Comparison of ENCODE assay signal across 28 cellular contexts in genomic region chr1:150171801-150172200, GRCh38.
"Had no signal": no experiment of that assay in that cellular context is flagged by ENCODE, and none has a peak within 500 bp of the region (broad histone marks: within the 10 kb centered on the region; RNA-seq: fewer than 3 reads in every experiment).

No MANE protein-coding gene starts in this region.

- H3K27ac Mint-ChIP-seq: activated CD4-positive, alpha-beta memory T cell treated with anti-CD3 and anti-CD28 coated beads for 36 hours; activated CD4-positive, alpha-beta T cell treated with anti-CD3 and anti-CD28 coated beads, Interleukin-2, amount 10 ng/mL, durations not matched to agents 7 days and 5 days; activated naive CD8-positive, alpha-beta T cell treated with anti-CD3 and anti-CD28 coated beads, Interleukin-2, amount 10 ng/mL, durations not matched to agents 7 days and 5 days had no signal

- H3K4me2 ChIP-seq: SK-N-SH had no signal

- H3K36me3 ChIP-seq: adrenal gland, ascending aorta, Peyer's patch, SJCRH30 had no signal

- H3K4me3 Mint-ChIP-seq: activated CD4-positive, alpha-beta memory T cell treated with anti-CD3 and anti-CD28 coated beads for 36 hours; activated CD4-positive, alpha-beta T cell treated with anti-CD3 and anti-CD28 coated beads, Interleukin-2, amount 10 ng/mL, durations not matched to agents 7 days and 5 days; activated naive CD8-positive, alpha-beta T cell treated with anti-CD3 and anti-CD28 coated beads, Interleukin-2, amount 10 ng/mL, durations not matched to agents 7 days and 5 days had no signal

- H3K27me3 Mint-ChIP-seq: activated CD4-positive, alpha-beta memory T cell treated with anti-CD3 and anti-CD28 coated beads for 36 hours had no signal

- FAIRE-seq: bronchial epithelial cell had no signal

- H3K9ac ChIP-seq: SK-N-SH had no signal

- H3K27ac ChIP-seq: adrenal gland, ascending aorta, body of pancreas, Peyer's patch, RWPE1, SJCRH30, VCaP had no signal

- H3K9me3 ChIP-seq: adrenal gland, ascending aorta, body of pancreas, Peyer's patch, SJCRH30, SK-N-SH had no signal

- H3K9me3 Mint-ChIP-seq: activated CD4-positive, alpha-beta memory T cell treated with anti-CD3 and anti-CD28 coated beads for 36 hours; activated CD4-positive, alpha-beta T cell treated with anti-CD3 and anti-CD28 coated beads, Interleukin-2, amount 10 ng/mL, durations not matched to agents 7 days and 5 days; activated naive CD8-positive, alpha-beta T cell treated with anti-CD3 and anti-CD28 coated beads, Interleukin-2, amount 10 ng/mL, durations not matched to agents 7 days and 5 days had no signal

- H3K4me1 Mint-ChIP-seq: activated CD4-positive, alpha-beta T cell treated with anti-CD3 and anti-CD28 coated beads, Interleukin-2, amount 10 ng/mL, durations not matched to agents 7 days and 5 days had no signal

- DNase-seq: activated CD4-positive, alpha-beta memory T cell treated with anti-CD3 and anti-CD28 coated beads for 36 hours; activated CD4-positive, alpha-beta T cell treated with anti-CD3 and anti-CD28 coated beads, Interleukin-2, amount 10 ng/mL, durations not matched to agents 7 days and 5 days; activated CD4-positive, CD25-positive, alpha-beta regulatory T cell; activated CD8-positive, alpha-beta memory T cell treated with anti-CD3 and anti-CD28 coated beads for 24 hours; activated naive CD4-positive, alpha-beta T cell treated with anti-CD3 and anti-CD28 coated beads, Interleukin-2, amount 50 U/mL, for 16 hours; activated naive CD8-positive, alpha-beta T cell treated with anti-CD3 and anti-CD28 coated beads, Interleukin-2, amount 10 ng/mL, durations not matched to agents 7 days and 5 days; activated T-cell treated with anti-CD3 and anti-CD28 coated beads for 4 hours; adrenal gland; body of pancreas; central memory CD4-positive, alpha-beta T cell; KG1; NCI-H1092; NCI-H1417; NCI-H2029; NCI-H345; NCI-H510A; NCI-H526 treated with DMSO at 0.1 percent for 48 hours; NCI-H82; NK-92 treated with Interleukin-12 subunit alpha and Interleukin-12 subunit beta, amount 100 ng/mL, for 24 hours; Peyer's patch; Right ventricle myocardium superior; SJCRH30; SK-N-SH; T-helper 1 cell had no signal

- H3K27me3 ChIP-seq: adrenal gland, ascending aorta, body of pancreas, Peyer's patch, SJCRH30 had no signal

- H3K36me3 Mint-ChIP-seq: activated CD4-positive, alpha-beta memory T cell treated with anti-CD3 and anti-CD28 coated beads for 36 hours; activated naive CD8-positive, alpha-beta T cell treated with anti-CD3 and anti-CD28 coated beads, Interleukin-2, amount 10 ng/mL, durations not matched to agents 7 days and 5 days had no signal

- ATAC-seq: body of pancreas had no signal

- H3K4me1 ChIP-seq: adrenal gland had no signal

- H3K4me3 ChIP-seq: adrenal gland, ascending aorta, body of pancreas, Peyer's patch, SJCRH30 had no signal
